Comparison of ENCODE assay signal across 23 cellular contexts in genomic region chr5:173757279-173757678, GRCh38.
DNase-seq lines count a peak whose midpoint lies in the region; ATAC-seq, FAIRE-seq and TF ChIP-seq lines count a peak whose summit lies in the region.
"Had no signal": no experiment of that assay in that cellular context is flagged by ENCODE, and none has a peak within 500 bp of the region (broad histone marks: within the 10 kb centered on the region; RNA-seq: fewer than 3 reads in every experiment).

No MANE protein-coding gene starts in this region.

- H3K4me1 ChIP-seq in SK-N-SH (ENCODE audit: control insufficient read depth in 1 of 2, insufficient read depth in 2 of 2, low read depth in 1 of 2, low read length in 1 of 2) (peaks cover 0 to 42% of the 10 kb centered on the region in 2 experiments; a peak in 2 of 4 replicates), astrocyte (ENCODE audit: insufficient read depth, low read length) (no peaks in the 10 kb centered on the region)

- no peak overlapping the region for H3K4me3 ChIP-seq in SK-N-SH (ENCODE audit: low read depth in 2 of 2, low read length in 1 of 2)
- no peak overlapping the region for H3K4me3 ChIP-seq in astrocyte (ENCODE audit: insufficient read depth, low read depth, low read length)
- H3K4me3 ChIP-seq: BLaER1 had no signal

- no peaks in the 10 kb centered on the region for H3K9me3 ChIP-seq in SK-N-SH
- no peaks in the 10 kb centered on the region for H3K9me3 ChIP-seq in astrocyte (ENCODE audit: insufficient read depth, low read depth, low read length)
- H3K9me3 ChIP-seq: BLaER1 had no signal

- no peak overlapping the region for H3K9ac ChIP-seq in SK-N-SH
- H3K9ac ChIP-seq in astrocyte (ENCODE audit: low read length) = no peak overlapping the region
- H3K9ac ChIP-seq: BLaER1 had no signal

- TF ChIP-seq CTCF in SK-N-SH (IDR thresholded peaks at IDR 0.05) (no peak), astrocyte (IDR thresholded peaks at IDR 0.05; ENCODE audit: insufficient read depth, low read depth, low read length) (no peak), glutamatergic neuron (IDR thresholded peaks at IDR 0.05; ENCODE audit: partially characterized antibody, unreplicated experiment) (no peak)

- H3K27me3 ChIP-seq in SK-N-SH (ENCODE audit: insufficient read depth) (no peaks in the 10 kb centered on the region), astrocyte (ENCODE audit: insufficient read depth, low read length) (peaks cover 6% of the 10 kb centered on the region)
- H3K27me3 ChIP-seq: BLaER1 had no signal

- TF ChIP-seq RAD21 in SK-N-SH (IDR thresholded peaks at IDR 0.05; ENCODE audit: low read length) = no peak

- H4K20me1 ChIP-seq in SK-N-SH (ENCODE audit: insufficient read depth) (no peaks in the 10 kb centered on the region), astrocyte (ENCODE audit: insufficient read depth, low read length) (no peaks in the 10 kb centered on the region)
- H4K20me1 ChIP-seq: BLaER1 had no signal

- H3K9me3 Mint-ChIP-seq in astrocyte (ENCODE audit: unreplicated experiment) (peaks cover 2% of the 10 kb centered on the region), glutamatergic neuron (ENCODE audit: unreplicated experiment) (peaks cover 2% of the 10 kb centered on the region)

- ATAC-seq in SK-N-SH treated with all-trans-retinoic acid at 6 μM for 48 hours (no peak; the same call in 2 of the 3 replicates), HG03571 (IDR thresholded peaks at IDR 0.05; ENCODE audit: unreplicated experiment) (no peak)
- ATAC-seq: HCT116 had no signal

- H3K27ac Mint-ChIP-seq in astrocyte (ENCODE audit: unreplicated experiment) = peak overlapping the region; percentile 4
- H3K27ac Mint-ChIP-seq in glutamatergic neuron (ENCODE audit: unreplicated experiment) = peak overlapping the region; percentile 74
- H3K27ac Mint-ChIP-seq: CD4-positive, CD25-positive, alpha-beta regulatory T cell had no signal

- H3F3A ChIP-seq in SK-N-SH (replicated peaks; ENCODE audit: insufficient read depth) = no peaks in the 10 kb centered on the region

- H3K9me2 ChIP-seq in SK-N-SH = no peaks in the 10 kb centered on the region

- H3K4me1 Mint-ChIP-seq in astrocyte (ENCODE audit: low read depth, unreplicated experiment) = no peaks in the 10 kb centered on the region
- peaks cover 46% of the 10 kb centered on the region for H3K4me1 Mint-ChIP-seq in glutamatergic neuron (ENCODE audit: low read depth, unreplicated experiment)

- H3K79me2 ChIP-seq in SK-N-SH (ENCODE audit: insufficient read depth) (no peaks in the 10 kb centered on the region), astrocyte (ENCODE audit: insufficient read depth, low read length) (no peaks in the 10 kb centered on the region)

- DNase-seq in SK-N-SH (peak; percentile 67), astrocyte (ENCODE audit: low read depth) (no peak), glutamatergic neuron (no peak), Ammon's horn (ENCODE audit: low spot score) (no peak)
- no peak for DNase-seq in activated CD4-positive, alpha-beta T cell treated with anti-CD3 and anti-CD28 coated beads for 1 hour
- DNase-seq: 8988T; CD4-positive, CD25-positive, alpha-beta regulatory T cell; DMS153; DND-41; Karpas-422; NCI-H1092 treated with DMSO at 0.1 percent for 48 hours; NCI-H1436; NCI-H187; NCI-H2107; NCI-H2227 treated with DMSO at 0.1 percent for 48 hours; NCI-H526 treated with DMSO at 0.1 percent for 48 hours; RPMI8226; SHP77 had no signal

- no peak for FAIRE-seq in astrocyte (lab: Jason Lieb, UNC)
- FAIRE-seq: GM12892 had no signal

- H3K4me2 ChIP-seq in SK-N-SH = no peak overlapping the region
- H3K4me2 ChIP-seq in astrocyte (ENCODE audit: low read length) = no peak overlapping the region
- H3K4me2 ChIP-seq: BLaER1 had no signal

- POLR2A ChIA-PET in SK-N-SH (lab: Yijun Ruan, JAX) = interaction anchor here (1.0 to 1.5 kb wide), 8 partner anchors 10 to 207 kb away, joined by 3 to 7 read pairs (median 4); partner anchors contain the start of gene CPEB4

- CTCF ChIA-PET in SK-N-SH (lab: Yijun Ruan, JAX) = interaction anchor here (1.2 to 1.4 kb wide), 2 partner anchors 158 to 216 kb away, joined by 3 to 5 read pairs; no protein-coding TSS in a partner anchor

- H3K36me3 Mint-ChIP-seq in astrocyte (ENCODE audit: low read depth, unreplicated experiment) (no peaks in the 10 kb centered on the region), glutamatergic neuron (ENCODE audit: unreplicated experiment) (no peaks in the 10 kb centered on the region)
- H3K36me3 Mint-ChIP-seq: CD4-positive, CD25-positive, alpha-beta regulatory T cell had no signal

- H2AFZ ChIP-seq in SK-N-SH (ENCODE audit: low read depth) (no peak overlapping the region), astrocyte (ENCODE audit: low read depth, low read length) (no peak overlapping the region)

- H3K36me3 ChIP-seq in SK-N-SH (replicated peaks in 1 of 2; ENCODE audit: control insufficient read depth in 1 of 2, insufficient read depth in 2 of 2, low read length in 1 of 2) (no peaks in the 10 kb centered on the region), astrocyte (ENCODE audit: insufficient read depth, low read length) (no peaks in the 10 kb centered on the region)
- H3K36me3 ChIP-seq: BLaER1 had no signal

- WGBS in SK-N-SH (ENCODE audit: low lambda C conversion rate) = 61% methylated on average over 2 of the region's 2 CpGs

- peaks cover 8% of the 10 kb centered on the region for H3K27me3 Mint-ChIP-seq in astrocyte (ENCODE audit: low read depth, unreplicated experiment)
- H3K27me3 Mint-ChIP-seq in glutamatergic neuron (ENCODE audit: unreplicated experiment) = peaks cover 3% of the 10 kb centered on the region

- TF ChIP-seq EP300 in SK-N-SH (IDR thresholded peaks at IDR 0.05; ENCODE audit: borderline replicate concordance in 1 of 2, low read depth in 1 of 2, low read length in 1 of 2) = no peak

- H3K4me3 Mint-ChIP-seq in astrocyte (ENCODE audit: unreplicated experiment) (no peak overlapping the region), glutamatergic neuron (ENCODE audit: unreplicated experiment) (peak overlapping the region; percentile 16)
- H3K4me3 Mint-ChIP-seq: CD4-positive, CD25-positive, alpha-beta regulatory T cell had no signal

- H3K27ac ChIP-seq in SK-N-SH (ENCODE audit: low read depth in 2 of 2, low read length in 1 of 2) (peak overlapping the region in 1 of 2 experiments; percentile 91; a peak in 3 of 4 replicates), astrocyte (ENCODE audit: low read depth, low read length) (no peak overlapping the region)
- H3K27ac ChIP-seq: BLaER1 had no signal

TF ChIP-seq in SK-N-SH, 30 proteins besides CTCF, POLR2A, EP300 and RAD21:
- TF ChIP-seq FOSL2 (IDR thresholded peaks at IDR 0.05; ENCODE audit: borderline replicate concordance, low read depth) (no peak), MXI1 (IDR thresholded peaks at IDR 0.05; ENCODE audit: low read depth, low read length) (peak; percentile 6; the same call in 1 of the 2 replicates)

TF ChIP-seq in SK-N-SH treated with all-trans-retinoic acid at 6 μM for 48 hours, 23 proteins besides CTCF, POLR2A, EP300 and RAD21 (continues in another document):
- TF ChIP-seq RARB (CRISPR knock-in tag; IDR thresholded peaks at IDR 0.05) (no peak), ZNF8 (CRISPR knock-in tag; IDR thresholded peaks at IDR 0.05) (no peak), CSDC2 (CRISPR knock-in tag; IDR thresholded peaks at IDR 0.05) (no peak), ZFP3 (CRISPR knock-in tag; IDR thresholded peaks at IDR 0.05) (no peak), TCF4 (CRISPR knock-in tag; IDR thresholded peaks at IDR 0.05; ENCODE audit: borderline replicate concordance) (no peak), PPARA (CRISPR knock-in tag; IDR thresholded peaks at IDR 0.05; ENCODE audit: borderline replicate concordance) (no peak), ZNF565 (CRISPR knock-in tag; conservative IDR thresholded peaks at IDR 0.05; ENCODE audit: low read depth) (no peak), ZC3H10 (CRISPR knock-in tag; IDR thresholded peaks at IDR 0.05) (no peak), PATZ1 (CRISPR knock-in tag; IDR thresholded peaks at IDR 0.05; ENCODE audit: borderline replicate concordance) (no peak), TSHZ2 (CRISPR knock-in tag; IDR thresholded peaks at IDR 0.05) (no peak)
